24 cellular contexts compared by ENCODE assay signal in genomic region chr13:106407338-106407737, GRCh38.
DNase-seq lines count a peak whose midpoint lies in the region; ATAC-seq, FAIRE-seq and TF ChIP-seq lines count a peak whose summit lies in the region.
"Had no signal": no experiment of that assay in that cellular context is flagged by ENCODE, and none has a peak within 500 bp of the region (broad histone marks: within the 10 kb centered on the region; RNA-seq: fewer than 3 reads in every experiment).

No MANE protein-coding gene starts in this region.

- H3K27ac ChIP-seq in neural progenitor cell (no peak overlapping the region), esophagus squamous epithelium (no peak overlapping the region)
- H3K27ac ChIP-seq: gastroesophageal sphincter, Peyer's patch, vagina, WERI-Rb-1 had no signal

- H3F3A ChIP-seq in neural progenitor cell (ENCODE audit: low read depth) = peaks cover 19% of the 10 kb centered on the region

- H3K4me1 Mint-ChIP-seq in activated CD8-positive, alpha-beta T cell treated with anti-CD3 and anti-CD28 coated beads for 36 hours (ENCODE audit: low read depth) = no peaks in the 10 kb centered on the region
- peaks cover 5% of the 10 kb centered on the region for H3K4me1 Mint-ChIP-seq in activated CD8-positive, alpha-beta T cell treated with anti-CD3 and anti-CD28 coated beads, Interleukin-2, amount 10 ng/mL, durations not matched to agents 7 days and 5 days (ENCODE audit: low read depth)
- no peaks in the 10 kb centered on the region for H3K4me1 Mint-ChIP-seq in activated T-helper 17 cell treated with anti-CD3 and anti-CD28 coated beads, Interleukin-2, amount 50 U/mL, for 72 hours
- H3K4me1 Mint-ChIP-seq in neural progenitor cell = peaks cover 31% of the 10 kb centered on the region
- H3K4me1 Mint-ChIP-seq: B cell; central memory CD8-positive, alpha-beta T cell; naive B cell had no signal

- H3K9ac ChIP-seq in neural progenitor cell = no peak overlapping the region

- no peak for DNase-seq in activated CD8-positive, alpha-beta T cell treated with anti-CD3 and anti-CD28 coated beads for 36 hours
- no peak for DNase-seq in activated CD8-positive, alpha-beta T cell treated with anti-CD3 and anti-CD28 coated beads, Interleukin-2, amount 10 ng/mL, durations not matched to agents 7 days and 5 days
- no peak for DNase-seq in neural progenitor cell (ENCODE audit: low spot score)
- DNase-seq in esophagus squamous epithelium (lab: John Stamatoyannopoulos, UW) = no peak
- no peak for DNase-seq in DMS153 treated with DMSO at 0.1 percent for 48 hours (lab: John Stamatoyannopoulos, UW; ENCODE audit: unreplicated experiment)
- DNase-seq in GM12891 (ENCODE audit: insufficient read length, low spot score) = no peak
- DNase-seq: COR-L47; KBM-7; kidney glomerular epithelial cell; mesenchymal stem cell; naive B cell; NCI-H2029; NCI-H446; Peyer's patch; stimulated activated CD8-positive, alpha-beta memory T cell treated with anti-CD3 and anti-CD28 coated beads, Interleukin-4, amount 100 ng/mL, for 48 hours; WERI-Rb-1 had no signal

- WGBS in esophagus squamous epithelium, 2 donors = 42 to 59% methylated on average over 7 to 8 of the region's 8 CpGs

- no peak for FAIRE-seq in GM12891 (lab: Jason Lieb, UNC)
- FAIRE-seq: A204.1 had no signal

- H3K4me2 ChIP-seq in neural progenitor cell = no peak overlapping the region

- no peak overlapping the region for H3K4me3 Mint-ChIP-seq in activated CD8-positive, alpha-beta T cell treated with anti-CD3 and anti-CD28 coated beads for 36 hours
- no peak overlapping the region for H3K4me3 Mint-ChIP-seq in activated CD8-positive, alpha-beta T cell treated with anti-CD3 and anti-CD28 coated beads, Interleukin-2, amount 10 ng/mL, durations not matched to agents 7 days and 5 days
- no peak overlapping the region for H3K4me3 Mint-ChIP-seq in activated T-helper 17 cell treated with anti-CD3 and anti-CD28 coated beads, Interleukin-2, amount 50 U/mL, for 72 hours
- no peak overlapping the region for H3K4me3 Mint-ChIP-seq in neural progenitor cell
- H3K4me3 Mint-ChIP-seq: B cell; central memory CD8-positive, alpha-beta T cell; naive B cell had no signal

- H3K36me3 Mint-ChIP-seq in activated CD8-positive, alpha-beta T cell treated with anti-CD3 and anti-CD28 coated beads for 36 hours (ENCODE audit: low read depth) = no peaks in the 10 kb centered on the region
- H3K36me3 Mint-ChIP-seq in activated CD8-positive, alpha-beta T cell treated with anti-CD3 and anti-CD28 coated beads, Interleukin-2, amount 10 ng/mL, durations not matched to agents 7 days and 5 days (ENCODE audit: low read depth) = no peaks in the 10 kb centered on the region
- H3K36me3 Mint-ChIP-seq in activated T-helper 17 cell treated with anti-CD3 and anti-CD28 coated beads, Interleukin-2, amount 50 U/mL, for 72 hours (ENCODE audit: low read depth) = no peaks in the 10 kb centered on the region
- H3K36me3 Mint-ChIP-seq in neural progenitor cell = no peaks in the 10 kb centered on the region
- H3K36me3 Mint-ChIP-seq: naive B cell had no signal

- H4K20me1 ChIP-seq in neural progenitor cell (ENCODE audit: low read depth) = no peaks in the 10 kb centered on the region

- H3K4me3 ChIP-seq in neural progenitor cell (no peak overlapping the region), esophagus squamous epithelium (no peak overlapping the region)
- H3K4me3 ChIP-seq: gastroesophageal sphincter, HAP-1, Peyer's patch, vagina had no signal

- TF ChIP-seq CTCF in activated CD8-positive, alpha-beta T cell treated with anti-CD3 and anti-CD28 coated beads for 36 hours (IDR thresholded peaks at IDR 0.05) = no peak
- TF ChIP-seq CTCF in neural progenitor cell (IDR thresholded peaks at IDR 0.05) (no peak), esophagus squamous epithelium (IDR thresholded peaks at IDR 0.05) (no peak)

- ATAC-seq in activated CD8-positive, alpha-beta T cell treated with anti-CD3 and anti-CD28 coated beads for 36 hours = peak; percentile 24
- no peak for ATAC-seq in activated CD8-positive, alpha-beta T cell treated with anti-CD3 and anti-CD28 coated beads, Interleukin-2, amount 10 ng/mL, durations not matched to agents 7 days and 5 days
- peak; percentile 81 for ATAC-seq in HG02852 (IDR thresholded peaks at IDR 0.05; ENCODE audit: unreplicated experiment)
- ATAC-seq in activated T-helper 17 cell treated with anti-CD3 and anti-CD28 coated beads, Interleukin-2, amount 50 U/mL, for 72 hours (replicated peaks) = peak; percentile 60
- ATAC-seq: gastroesophageal sphincter had no signal

- no peaks in the 10 kb centered on the region for H3K9me3 Mint-ChIP-seq in activated CD8-positive, alpha-beta T cell treated with anti-CD3 and anti-CD28 coated beads for 36 hours
- H3K9me3 Mint-ChIP-seq in activated CD8-positive, alpha-beta T cell treated with anti-CD3 and anti-CD28 coated beads, Interleukin-2, amount 10 ng/mL, durations not matched to agents 7 days and 5 days (ENCODE audit: insufficient read depth) = no peaks in the 10 kb centered on the region
- no peaks in the 10 kb centered on the region for H3K9me3 Mint-ChIP-seq in activated T-helper 17 cell treated with anti-CD3 and anti-CD28 coated beads, Interleukin-2, amount 50 U/mL, for 72 hours
- peaks cover 13% of the 10 kb centered on the region for H3K9me3 Mint-ChIP-seq in neural progenitor cell

- CTCF ChIA-PET in activated CD8-positive, alpha-beta T cell treated with anti-CD3 and anti-CD28 coated beads for 36 hours (lab: Charles Lee) = no interaction called here
- CTCF ChIA-PET in activated CD8-positive, alpha-beta T cell treated with anti-CD3 and anti-CD28 coated beads, Interleukin-2, amount 10 ng/mL, durations not matched to agents 7 days and 5 days (lab: Charles Lee) = no interaction called here

- H3K36me3 ChIP-seq in neural progenitor cell (no peaks in the 10 kb centered on the region), esophagus squamous epithelium (no peaks in the 10 kb centered on the region)
- H3K36me3 ChIP-seq: gastroesophageal sphincter, HAP-1, Peyer's patch, vagina, WERI-Rb-1 had no signal

- no peaks in the 10 kb centered on the region for H3K9me3 ChIP-seq in neural progenitor cell (ENCODE audit: low read depth)
- no peaks in the 10 kb centered on the region for H3K9me3 ChIP-seq in esophagus squamous epithelium
- H3K9me3 ChIP-seq: gastroesophageal sphincter, Peyer's patch, vagina had no signal

- intact Hi-C loops in activated CD8-positive, alpha-beta T cell treated with anti-CD3 and anti-CD28 coated beads for 36 hours (cut with micrococcal nuclease) = no loop called here
- intact Hi-C loops in esophagus squamous epithelium (cut with DNase I) = no loop called here

- no peaks in the 10 kb centered on the region for H3K27me3 ChIP-seq in neural progenitor cell
- H3K27me3 ChIP-seq in esophagus squamous epithelium = no peaks in the 10 kb centered on the region
- H3K27me3 ChIP-seq: gastroesophageal sphincter, Peyer's patch, vagina had no signal

- no peaks in the 10 kb centered on the region for H3K79me2 ChIP-seq in neural progenitor cell (ENCODE audit: low read depth)

- no peak for TF ChIP-seq POLR2A in esophagus squamous epithelium (IDR thresholded peaks at IDR 0.05)
- TF ChIP-seq POLR2A in GM12891 (IDR thresholded peaks at IDR 0.05; ENCODE audit: low read depth, low read length) = no peak

- no peak overlapping the region for H3K27ac Mint-ChIP-seq in activated CD8-positive, alpha-beta T cell treated with anti-CD3 and anti-CD28 coated beads for 36 hours
- no peak overlapping the region for H3K27ac Mint-ChIP-seq in activated CD8-positive, alpha-beta T cell treated with anti-CD3 and anti-CD28 coated beads, Interleukin-2, amount 10 ng/mL, durations not matched to agents 7 days and 5 days
- H3K27ac Mint-ChIP-seq in activated T-helper 17 cell treated with anti-CD3 and anti-CD28 coated beads, Interleukin-2, amount 50 U/mL, for 72 hours = no peak overlapping the region
- H3K27ac Mint-ChIP-seq in neural progenitor cell = peak overlapping the region; percentile 78
- H3K27ac Mint-ChIP-seq: B cell, naive B cell had no signal

- POLR2A ChIA-PET in activated CD8-positive, alpha-beta T cell treated with anti-CD3 and anti-CD28 coated beads for 36 hours (lab: Charles Lee) = no interaction called here
- POLR2A ChIA-PET in activated CD8-positive, alpha-beta T cell treated with anti-CD3 and anti-CD28 coated beads, Interleukin-2, amount 10 ng/mL, durations not matched to agents 7 days and 5 days (lab: Charles Lee) = no interaction called here

- peaks cover 19% of the 10 kb centered on the region for H3K4me1 ChIP-seq in neural progenitor cell
- no peaks in the 10 kb centered on the region for H3K4me1 ChIP-seq in esophagus squamous epithelium
- H3K4me1 ChIP-seq: gastroesophageal sphincter, HAP-1, Peyer's patch, vagina had no signal

- peaks cover 3% of the 10 kb centered on the region for H3K27me3 Mint-ChIP-seq in activated CD8-positive, alpha-beta T cell treated with anti-CD3 and anti-CD28 coated beads for 36 hours
- no peaks in the 10 kb centered on the region for H3K27me3 Mint-ChIP-seq in activated CD8-positive, alpha-beta T cell treated with anti-CD3 and anti-CD28 coated beads, Interleukin-2, amount 10 ng/mL, durations not matched to agents 7 days and 5 days (ENCODE audit: low read depth)
- H3K27me3 Mint-ChIP-seq in activated T-helper 17 cell treated with anti-CD3 and anti-CD28 coated beads, Interleukin-2, amount 50 U/mL, for 72 hours = peaks cover 6% of the 10 kb centered on the region
- H3K27me3 Mint-ChIP-seq in neural progenitor cell (ENCODE audit: insufficient read depth, low read depth) = peaks cover 7% of the 10 kb centered on the region
- H3K27me3 Mint-ChIP-seq: B cell; central memory CD8-positive, alpha-beta T cell had no signal

- no peak overlapping the region for H2AFZ ChIP-seq in neural progenitor cell (replicated peaks)

TF ChIP-seq in GM12891, 5 proteins besides CTCF, POLR2A, EP300 and RAD21:
- no peak for TF ChIP-seq PAX5 (IDR thresholded peaks at IDR 0.05; ENCODE audit: insufficient read depth, low read length, severe bottlenecking)
- TF ChIP-seq POLR2AphosphoS5 (IDR thresholded peaks at IDR 0.05; ENCODE audit: low read depth, low read length) = no peak
- no peak for TF ChIP-seq POU2F2 (IDR thresholded peaks at IDR 0.05; ENCODE audit: low read depth, low read length)
- TF ChIP-seq SPI1 (IDR thresholded peaks at IDR 0.05; ENCODE audit: low read depth, low read length) = no peak
- TF ChIP-seq TAF1 (IDR thresholded peaks at IDR 0.05; ENCODE audit: low read depth, low read length) = no peak
TF ChIP-seq in GM12891: peak in this region for 0.
